ENCODE assay signal across 8 cellular contexts in genomic region chr19:28242317-28242927, GRCh38.
DNase-seq lines count a peak whose midpoint lies in the region; ATAC-seq, FAIRE-seq and TF ChIP-seq lines count a peak whose summit lies in the region.

No MANE protein-coding gene starts in this region.

- peak overlapping the region; percentile 48 for H3K27ac ChIP-seq in 22Rv1
- no peak overlapping the region for H3K27ac ChIP-seq in dorsolateral prefrontal cortex
- H3K27ac ChIP-seq in osteoblast (ENCODE audit: low read depth, low read length) = no peak overlapping the region

- no peak overlapping the region for H3K4me2 ChIP-seq in osteoblast (ENCODE audit: insufficient read depth, low read length)

- no peaks in the 10 kb centered on the region for H3K36me3 ChIP-seq in osteoblast (ENCODE audit: insufficient read depth, low read length)

- peak; percentile 88 for TF ChIP-seq CTCF in 22Rv1 (IDR thresholded peaks at IDR 0.05)
- peak in 54 of 56 donors; percentile 45 to 79 (median 67) for TF ChIP-seq CTCF in dorsolateral prefrontal cortex (IDR thresholded peaks at IDR 0.05 in 54 of 56, conservative IDR thresholded peaks at IDR 0.05 in 2 of 56; ENCODE audit: low read depth in 1 of 56, partially characterized antibody in 56 of 56)
- TF ChIP-seq CTCF in osteoblast (IDR thresholded peaks at IDR 0.05; ENCODE audit: extremely low read depth, low read depth, low read length) = peak; percentile 29

- DNase-seq in NCI-H748 (lab: John Stamatoyannopoulos, UW; ENCODE audit: unreplicated experiment) (peak; percentile 22), dorsolateral prefrontal cortex (no peak), osteoblast (ENCODE audit: insufficient read length, low spot score, missing footprints) (no peak)

- H3K4me1 ChIP-seq in osteoblast (ENCODE audit: insufficient read depth, low read length) = no peaks in the 10 kb centered on the region

- H3K79me2 ChIP-seq in osteoblast (ENCODE audit: insufficient read depth, low read length) = no peaks in the 10 kb centered on the region

- H3K4me3 ChIP-seq in dorsolateral prefrontal cortex (no peak overlapping the region), osteoblast (ENCODE audit: insufficient read depth, low read length) (no peak overlapping the region)

- H4K20me1 ChIP-seq in osteoblast (ENCODE audit: insufficient read depth, low read length) = no peaks in the 10 kb centered on the region

- ATAC-seq in GM18868 (IDR thresholded peaks at IDR 0.05; ENCODE audit: unreplicated experiment) (no peak), GM21367 (IDR thresholded peaks at IDR 0.05; ENCODE audit: unreplicated experiment) (no peak), HG03025 (IDR thresholded peaks at IDR 0.05; ENCODE audit: low FRiP score, unreplicated experiment) (no peak)

- H3K9me3 ChIP-seq in osteoblast (ENCODE audit: low read depth, low read length) = no peaks in the 10 kb centered on the region

- intact Hi-C loops in dorsolateral prefrontal cortex (cut with DNase I) = loop anchor here (2.0 to 10.0 kb wide), 3 partner anchors 82 to 268 kb away; no protein-coding TSS in a partner anchor

- FAIRE-seq in G401.6 (lab: Jason Lieb, UNC) = peak; percentile 85

- no peaks in the 10 kb centered on the region for H3K27me3 ChIP-seq in dorsolateral prefrontal cortex
- no peaks in the 10 kb centered on the region for H3K27me3 ChIP-seq in osteoblast (ENCODE audit: insufficient read depth, low read length)

- no peak overlapping the region for H2AFZ ChIP-seq in osteoblast (ENCODE audit: low read length)

Comparison
In these comparisons a context has a peak if more than half of its experiments do, and no peak if none do; other contexts are left out.
1. CTCF ChIP-seq: peak in every context shown above with its lines; median percentile 88 in 22Rv1; 67 in dorsolateral prefrontal cortex; 29 in osteoblast.